8 cellular contexts compared by ENCODE assay signal in the genomic region with DNA sequence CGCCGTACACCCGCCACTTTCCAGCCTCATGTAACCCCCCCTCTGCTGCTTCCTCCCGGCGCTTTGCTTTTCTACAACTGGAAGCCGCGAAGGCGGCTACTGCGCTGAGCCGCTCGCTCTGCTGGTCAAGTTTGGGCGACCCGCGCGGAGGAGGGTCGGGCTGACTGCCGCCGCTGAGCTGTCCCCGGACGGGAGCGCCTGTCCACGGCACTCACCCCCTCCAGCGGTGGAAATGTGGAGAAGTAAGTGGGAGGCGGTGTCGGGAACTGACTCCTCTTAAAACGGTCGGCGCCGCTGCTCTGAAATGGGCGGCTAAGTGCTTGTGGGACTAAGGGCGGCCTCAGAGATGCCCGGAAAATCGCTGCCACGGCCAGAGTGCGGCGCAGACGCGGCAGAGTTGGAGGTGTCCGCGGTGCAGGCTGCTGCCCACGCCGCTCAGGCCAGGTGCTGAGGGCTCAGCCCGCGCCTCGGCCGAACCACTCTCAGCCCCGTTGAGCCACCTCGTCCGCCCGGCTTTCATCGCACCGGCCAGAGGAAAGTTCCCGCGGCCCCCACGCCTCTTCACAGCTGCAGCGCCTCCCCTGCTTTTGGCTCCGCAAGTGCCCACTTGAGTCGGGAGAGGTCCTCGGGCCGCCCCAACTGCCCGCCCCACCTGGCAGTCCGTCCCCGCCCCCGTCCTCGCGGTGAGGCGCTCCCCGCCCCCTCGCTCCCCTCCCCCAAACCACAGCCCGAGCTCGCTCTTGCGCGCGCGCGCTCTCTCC. TPM values are rescaled to one million over a fixed set of nuclear protein-coding genes. Genes with fewer than 3 reads are reported as not detected.
DNase-seq lines count a peak whose midpoint lies in the region; ATAC-seq and TF ChIP-seq lines count a peak whose summit lies in the region.

No MANE protein-coding gene starts in this region.

- DNase-seq in EH (ENCODE audit: low read depth) (peak; percentile 33), HT1080 (ENCODE audit: low read depth) (peak; percentile 61), T1000 (lab: John Stamatoyannopoulos, UW) (peak; percentile 49), esophagus squamous epithelium (lab: John Stamatoyannopoulos, UW) (no peak), uterus (peak in 1 of 2 donors; percentile 45)
- no peak for DNase-seq in activated CD4-positive, CD25-positive, alpha-beta regulatory T cell treated with anti-CD3 and anti-CD28 coated beads, Interleukin-2, amount 50 U/mL, for 72 hours

- H3K4me1 ChIP-seq in esophagus squamous epithelium (peaks cover 16 to 35% (median 17%) of the 10 kb centered on the region in 3 donors), muscle layer of duodenum (ENCODE audit: control insufficient read depth in 1 of 2, insufficient read depth in 2 of 2, low read length in 2 of 2) (peaks cover 5 to 11% of the 10 kb centered on the region in 2 donors), uterus (no peaks in the 10 kb centered on the region)

- H3K27ac ChIP-seq in esophagus squamous epithelium (peak overlapping the region in 3 of 4 donors; percentile 33 to 69 (median 52)), muscle layer of duodenum (ENCODE audit: low read length) (no peak overlapping the region), uterus (peak overlapping the region; percentile 61 to 68)

- no peaks in the 10 kb centered on the region for H3K9me3 ChIP-seq in esophagus squamous epithelium
- no peaks in the 10 kb centered on the region for H3K9me3 ChIP-seq in muscle layer of duodenum (ENCODE audit: control insufficient read depth in 1 of 2, low read length in 2 of 2)
- no peaks in the 10 kb centered on the region for H3K9me3 ChIP-seq in uterus

- TF ChIP-seq POLR2A in esophagus squamous epithelium (IDR thresholded peaks at IDR 0.05) (no peak), uterus (IDR thresholded peaks at IDR 0.05) (no peak)

- H3K36me3 ChIP-seq in esophagus squamous epithelium (no peaks in the 10 kb centered on the region), muscle layer of duodenum (ENCODE audit: control insufficient read depth in 1 of 2, insufficient read depth in 2 of 2, low read length in 2 of 2) (no peaks in the 10 kb centered on the region), uterus (no peaks in the 10 kb centered on the region)

- TF ChIP-seq CTCF in esophagus squamous epithelium (IDR thresholded peaks at IDR 0.05) = peak in 1 of 6 experiments; percentile 10
- TF ChIP-seq CTCF in uterus (IDR thresholded peaks at IDR 0.05) = peak in 1 of 4 experiments; percentile 12

- WGBS in esophagus squamous epithelium, 2 donors = 1% methylated on average over 15 of the region's 76 CpGs; no CpG with 5 or more reads in 1 of the 2 donors

- peak; percentile 5 for ATAC-seq in GM19468 (IDR thresholded peaks at IDR 0.05; ENCODE audit: extremely low read depth, unreplicated experiment)

- peak overlapping the region; percentile 50 to 79 (median 62) for H3K4me3 ChIP-seq in esophagus squamous epithelium
- H3K4me3 ChIP-seq in muscle layer of duodenum (ENCODE audit: low read depth in 1 of 2, low read length in 2 of 2) = peak overlapping the region; percentile 50 to 89
- peak overlapping the region; percentile 42 to 46 for H3K4me3 ChIP-seq in uterus

- intact Hi-C loops in esophagus squamous epithelium (cut with DNase I) = no loop called here
- intact Hi-C loops in uterus (cut with DNase I; ENCODE audit: low total_unique reads) = no loop called here

- H3K27me3 ChIP-seq in esophagus squamous epithelium (peaks cover 0 to 49% (median 0%) of the 10 kb centered on the region in 4 donors), muscle layer of duodenum (ENCODE audit: low read depth, low read length) (peaks cover 5% of the 10 kb centered on the region), uterus (peaks cover 2 to 7% of the 10 kb centered on the region in 2 donors)

RNA-seq across cellular contexts. Expression of gene EPHA6, which starts 0.4 kb away (rescaled TPM):
- total RNA-seq in HT1080 (2014; rRNA removed; shearing (Covaris generic)) = 0.10 and 0.79 TPM in 2 replicates
- polyA plus RNA-seq in HT1080 (2015; cell fraction: cytosol; rRNA removed) = 0.38 and 0.55 TPM in 2 replicates
- 0.25 and 0.70 TPM in 2 replicates for polyA plus RNA-seq in HT1080 (2015; cell fraction: nucleus; rRNA removed)
- total RNA-seq in esophagus squamous epithelium (1 to 10 TPM in 2 of 4 donors, under 1 TPM in 2; 0.34 to 2.9 (median 1.5) TPM), uterus (1 to 10 TPM in 3 of 4 donors, under 1 TPM in 1; 0.29 to 7.3 (median 2.5) TPM)

Comparison
In these comparisons a context has a peak if more than half of its experiments do, and no peak if none do; other contexts are left out.
1. DNase-seq: peak in EH (single experiment), HT1080 (single experiment) and T1000 (single experiment); none in esophagus squamous epithelium (single experiment) and activated CD4-positive, CD25-positive, alpha-beta regulatory T cell treated with anti-CD3 and anti-CD28 coated beads, Interleukin-2, amount 50 U/mL, for 72 hours (single experiment).
2. Peak in every context shown above with its lines, with median percentiles within 50 percentile points of each other: H3K4me3 ChIP-seq.